8 cellular contexts compared by ENCODE assay signal in genomic region chr2:23533014-23533730, GRCh38.
DNase-seq lines count a peak whose midpoint lies in the region; ATAC-seq and TF ChIP-seq lines count a peak whose summit lies in the region.
"Had no signal": no experiment of that assay in that cellular context is flagged by ENCODE, and none has a peak within 500 bp of the region (broad histone marks: within the 10 kb centered on the region; RNA-seq: fewer than 3 reads in every experiment).

No MANE protein-coding gene starts in this region.

- H3K27me3 ChIP-seq in neural cell (ENCODE audit: insufficient read depth, low read depth, low read length): no peaks in the 10 kb centered on the region

- no peaks in the 10 kb centered on the region for H3K36me3 ChIP-seq in neural cell (ENCODE audit: insufficient read depth, low read length)

- no peaks in the 10 kb centered on the region for H3K9me2 ChIP-seq in neural cell (ENCODE audit: insufficient read depth, low read length)

- H3K36me3 Mint-ChIP-seq in activated T-helper 2 cell treated with anti-CD3 and anti-CD28 coated beads, Interferon-gamma antibody, Interleukin-2, Interleukin-4, amounts not matched to agents 10 μg/mL and 5 μg/mL and 100 μg/mL, durations not matched to agents 14 hours and 24 hours and 36 hours (ENCODE audit: low read depth): no peaks in the 10 kb centered on the region

- H3K79me2 ChIP-seq in neural cell (replicated peaks; ENCODE audit: insufficient read depth, low read length): no peaks in the 10 kb centered on the region

- TF ChIP-seq RAD21 in neural cell (conservative IDR thresholded peaks at IDR 0.05): no peak

- no peaks in the 10 kb centered on the region for H3K27me3 Mint-ChIP-seq in activated T-helper 2 cell treated with anti-CD3 and anti-CD28 coated beads, Interferon-gamma antibody, Interleukin-2, Interleukin-4, amounts not matched to agents 10 μg/mL and 5 μg/mL and 100 μg/mL, durations not matched to agents 14 hours and 24 hours and 36 hours (ENCODE audit: low read depth)

- H3K4me3 Mint-ChIP-seq in activated T-helper 2 cell treated with anti-CD3 and anti-CD28 coated beads, Interferon-gamma antibody, Interleukin-2, Interleukin-4, amounts not matched to agents 10 μg/mL and 5 μg/mL and 100 μg/mL, durations not matched to agents 14 hours and 24 hours and 36 hours (ENCODE audit: low read depth): peak overlapping the region; percentile 82

- H2AFZ ChIP-seq in neural cell (ENCODE audit: low read depth, low read length): no peak overlapping the region

- no peak overlapping the region for H3K4me2 ChIP-seq in neural cell (ENCODE audit: low read length)

- H3K27ac ChIP-seq in neural cell (ENCODE audit: low read length): no peak overlapping the region

- no peaks in the 10 kb centered on the region for H3F3A ChIP-seq in neural cell (ENCODE audit: insufficient read depth, low read length, poor library complexity, severe bottlenecking)

- peak overlapping the region; percentile 8 for H3K4me3 ChIP-seq in neural cell (ENCODE audit: low read length)

- peak overlapping the region; percentile 92 for H3K27ac Mint-ChIP-seq in activated T-helper 2 cell treated with anti-CD3 and anti-CD28 coated beads, Interferon-gamma antibody, Interleukin-2, Interleukin-4, amounts not matched to agents 10 μg/mL and 5 μg/mL and 100 μg/mL, durations not matched to agents 14 hours and 24 hours and 36 hours

- H3K9me3 ChIP-seq in neural cell (ENCODE audit: low read length): no peaks in the 10 kb centered on the region

- no peak overlapping the region for H3K9ac ChIP-seq in neural cell (ENCODE audit: low read length)

- no peak for TF ChIP-seq CTCF in neural cell (IDR thresholded peaks at IDR 0.05; ENCODE audit: poor library complexity, severe bottlenecking)

- intact Hi-C loops in activated T-helper 2 cell treated with anti-CD3 and anti-CD28 coated beads, Interferon-gamma antibody, Interleukin-2, Interleukin-4, amounts not matched to agents 10 μg/mL and 5 μg/mL and 100 μg/mL, durations not matched to agents 14 hours and 24 hours and 36 hours (cut with micrococcal nuclease): no loop called here

- peak; percentile 37 for DNase-seq in DMS 273 treated with DMSO at 0.1 percent for 48 hours (lab: John Stamatoyannopoulos, UW)
- no peak for DNase-seq in activated T-helper 2 cell treated with anti-CD3 and anti-CD28 coated beads, Interferon-gamma antibody, Interleukin-2, Interleukin-4, amounts not matched to agents 10 μg/mL and 5 μg/mL and 100 μg/mL, durations not matched to agents 14 hours and 24 hours and 36 hours (ENCODE audit: low spot score)
- no peak for DNase-seq in KG1 (lab: John Stamatoyannopoulos, UW)
- DNase-seq: SIG-M5 had no signal

- no peaks in the 10 kb centered on the region for H3K9me3 Mint-ChIP-seq in activated T-helper 2 cell treated with anti-CD3 and anti-CD28 coated beads, Interferon-gamma antibody, Interleukin-2, Interleukin-4, amounts not matched to agents 10 μg/mL and 5 μg/mL and 100 μg/mL, durations not matched to agents 14 hours and 24 hours and 36 hours

- TF ChIP-seq EP300 in neural cell (conservative IDR thresholded peaks at IDR 0.05; ENCODE audit: poor library complexity, severe bottlenecking): no peak

- ATAC-seq in HG03159 (IDR thresholded peaks at IDR 0.05; ENCODE audit: unreplicated experiment) (peak; percentile 6), HG02642 (IDR thresholded peaks at IDR 0.05; ENCODE audit: poor library complexity, unreplicated experiment) (no peak), GM21367 (IDR thresholded peaks at IDR 0.05; ENCODE audit: unreplicated experiment) (no peak)

- H4K20me1 ChIP-seq in neural cell (ENCODE audit: insufficient read depth): peaks cover 12% of the 10 kb centered on the region

- peaks cover 22% of the 10 kb centered on the region for H3K4me1 Mint-ChIP-seq in activated T-helper 2 cell treated with anti-CD3 and anti-CD28 coated beads, Interferon-gamma antibody, Interleukin-2, Interleukin-4, amounts not matched to agents 10 μg/mL and 5 μg/mL and 100 μg/mL, durations not matched to agents 14 hours and 24 hours and 36 hours (ENCODE audit: low read depth)

TF ChIP-seq in neural cell, 6 proteins besides CTCF, POLR2A, EP300 and RAD21:
- TF ChIP-seq EZH2 (IDR thresholded peaks at IDR 0.05; ENCODE audit: borderline replicate concordance, insufficient read depth, low read length, poor library complexity, severe bottlenecking): no peak
- TF ChIP-seq MXI1 (conservative IDR thresholded peaks at IDR 0.05; ENCODE audit: poor library complexity, severe bottlenecking): no peak
- TF ChIP-seq REST (IDR thresholded peaks at IDR 0.05; ENCODE audit: borderline replicate concordance): no peak
- no peak for TF ChIP-seq SMC3 (conservative IDR thresholded peaks at IDR 0.05; ENCODE audit: poor library complexity)
- no peak for TF ChIP-seq POLR2AphosphoS5 (IDR thresholded peaks at IDR 0.05)
- no peak for TF ChIP-seq TAF1 (IDR thresholded peaks at IDR 0.05; ENCODE audit: low read depth)
TF ChIP-seq in neural cell: peak in this region for 0.
